Comparison of ENCODE assay signal across 1 cellular context in genomic region chr4:40200881-40201797, GRCh38.
TF ChIP-seq lines count a peak whose summit lies in the region.

No MANE protein-coding gene starts in this region.

TF ChIP-seq in K562, 482 proteins besides CTCF, POLR2A, EP300 and RAD21 (continued from another document and continues in another):
- TF ChIP-seq E2F6 (IDR thresholded peaks at IDR 0.05; ENCODE audit: borderline replicate concordance in 1 of 2, extremely low read depth in 1 of 2, insufficient read depth in 1 of 2, insufficient read length in 1 of 2, low read depth in 1 of 2, low read length in 1 of 2, poor library complexity in 1 of 2, severe bottlenecking in 1 of 2) (no peak), HDAC1 (IDR thresholded peaks at IDR 0.05) (peak in 1 of 2 experiments; percentile 50; a peak in 1 of 4 replicates), ZFX (CRISPR knock-in tag; IDR thresholded peaks at IDR 0.05) (no peak), CBX8 (IDR thresholded peaks at IDR 0.05; ENCODE audit: borderline replicate concordance, extremely low read depth, low read depth, low read length, poor library complexity, severe bottlenecking) (no peak), ZNF436 (CRISPR knock-in tag; IDR thresholded peaks at IDR 0.05) (no peak), ELK1 (CRISPR knock-in tag; IDR thresholded peaks at IDR 0.05) (no peak), PHF20 (IDR thresholded peaks at IDR 0.05; ENCODE audit: partially characterized antibody) (no peak), ZNF778 (CRISPR knock-in tag; IDR thresholded peaks at IDR 0.05) (no peak), CREB3L1 (IDR thresholded peaks at IDR 0.05; ENCODE audit: borderline replicate concordance, low read depth) (no peak), ZKSCAN1 (IDR thresholded peaks at IDR 0.05; ENCODE audit: low read depth, low read length) (no peak), CREM (IDR thresholded peaks at IDR 0.05; ENCODE audit: low read depth) (peak; percentile 69), HMGN3 (IDR thresholded peaks at IDR 0.05; ENCODE audit: borderline replicate concordance, extremely low read depth, insufficient read length, low read depth, low read length) (no peak), TBL1XR1 (IDR thresholded peaks at IDR 0.05; ENCODE audit: low read length in 2 of 2) (peak in 1 of 2 experiments; percentile 84; a peak in 2 of 4 replicates), MLX (CRISPR knock-in tag; conservative IDR thresholded peaks at IDR 0.05) (no peak), HNRNPH1 (optimal IDR thresholded peaks at IDR 0.05; ENCODE audit: low read depth, low read length) (no peak), CBX5 (IDR thresholded peaks at IDR 0.05; ENCODE audit: borderline replicate concordance, low read depth) (no peak), SIN3B (IDR thresholded peaks at IDR 0.05; ENCODE audit: low read depth) (no peak), ZFP1 (CRISPR knock-in tag; IDR thresholded peaks at IDR 0.05) (no peak), NRF1 (conservative IDR thresholded peaks at IDR 0.05 in 1 of 2, IDR thresholded peaks at IDR 0.05 in 1 of 2) (no peak), ZNF507 (tag; conservative IDR thresholded peaks at IDR 0.05) (no peak), CBFB (CRISPR knock-in tag; IDR thresholded peaks at IDR 0.05) (no peak), USF2 (CRISPR knock-in tag; IDR thresholded peaks at IDR 0.05) (no peak), PCBP1 (IDR thresholded peaks at IDR 0.05; ENCODE audit: low read depth, low read length, poor library complexity, severe bottlenecking) (no peak), ZNF75A (CRISPR knock-in tag; IDR thresholded peaks at IDR 0.05) (no peak), ZNF644 (tag; IDR thresholded peaks at IDR 0.05; ENCODE audit: low read depth) (no peak), RBM39 (optimal IDR thresholded peaks at IDR 0.05; ENCODE audit: low read depth, low read length) (no peak), ETV5 (CRISPR knock-in tag; IDR thresholded peaks at IDR 0.05; ENCODE audit: low read depth) (no peak), ZNF12 (CRISPR knock-in tag; IDR thresholded peaks at IDR 0.05) (no peak), ZNF3 (CRISPR knock-in tag; IDR thresholded peaks at IDR 0.05) (no peak), SREBF1 (IDR thresholded peaks at IDR 0.05; ENCODE audit: borderline replicate concordance, low read depth, low read length) (no peak), ZFP36 (IDR thresholded peaks at IDR 0.05; ENCODE audit: low read depth, low read length, partially characterized antibody) (no peak), TFAM (CRISPR knock-in tag; conservative IDR thresholded peaks at IDR 0.05) (no peak), RCOR1 (IDR thresholded peaks at IDR 0.05; ENCODE audit: borderline replicate concordance in 1 of 2, low read depth in 2 of 2, low read length in 2 of 2) (peak in 1 of 2 experiments; percentile 82; a peak in 1 of 4 replicates), ZNF518B (CRISPR knock-in tag; IDR thresholded peaks at IDR 0.05) (no peak), EZH2 (IDR thresholded peaks at IDR 0.05; ENCODE audit: borderline replicate concordance, low read depth, low read length) (no peak), ARHGAP35 (IDR thresholded peaks at IDR 0.05; ENCODE audit: partially characterized antibody) (no peak), CHD4 (IDR thresholded peaks at IDR 0.05; ENCODE audit: insufficient read depth, insufficient replicate concordance, low read depth, low read length, poor library complexity, severe bottlenecking) (no peak), MGA (IDR thresholded peaks at IDR 0.05) (no peak), TAF7 (tag; IDR thresholded peaks at IDR 0.05) (no peak), ZFPM2 (CRISPR knock-in tag; IDR thresholded peaks at IDR 0.05) (no peak), GTF2B (IDR thresholded peaks at IDR 0.05; ENCODE audit: extremely low read depth, insufficient read length) (no peak), MEF2D (tag; conservative IDR thresholded peaks at IDR 0.05; ENCODE audit: low read depth) (no peak)
